Comparison of ENCODE assay signal across 7 cellular contexts in the genomic region with DNA sequence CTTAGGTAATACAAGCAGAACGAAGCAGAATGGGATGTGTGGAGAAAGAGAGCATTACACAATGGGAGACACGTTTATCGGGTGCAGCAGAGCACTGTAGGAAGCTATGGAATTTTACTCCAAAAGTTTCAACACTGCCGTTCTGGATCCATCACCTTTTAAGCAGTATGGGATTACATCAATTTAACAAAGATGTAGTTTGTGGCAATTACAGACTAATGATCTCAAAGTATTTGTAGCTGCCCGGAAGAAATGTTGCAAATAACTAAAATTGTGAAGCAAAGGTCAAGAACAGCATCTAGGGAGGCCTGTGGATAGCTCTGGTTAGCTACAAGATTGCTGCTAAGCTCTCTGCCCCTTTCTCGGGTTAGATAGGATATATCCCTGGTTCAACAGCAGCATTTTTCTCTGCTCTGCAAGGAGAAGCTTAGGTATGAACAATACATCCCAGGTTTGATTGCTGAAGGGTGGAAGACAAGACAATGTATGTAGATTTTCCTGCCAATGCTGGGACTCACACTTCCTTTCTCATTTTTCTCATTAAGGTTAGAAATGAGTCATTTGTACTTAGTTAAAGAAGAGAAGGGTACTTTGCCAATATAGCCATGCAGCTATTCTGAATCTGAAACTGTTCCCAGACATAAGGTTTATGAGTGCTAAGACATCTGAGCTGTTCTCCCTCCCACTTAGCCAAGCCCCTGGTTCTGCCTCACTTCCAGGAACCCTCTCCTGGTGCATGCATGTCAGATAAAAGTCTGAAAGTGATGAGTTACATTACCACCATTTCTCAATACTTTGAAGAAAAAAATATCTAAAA.
A peak's percentile ranks its signal among the peaks of the same experiment; 100 is the strongest.
DNase-seq lines count a peak whose midpoint lies in the region; ATAC-seq, FAIRE-seq and TF ChIP-seq lines count a peak whose summit lies in the region.

No MANE protein-coding gene starts in this region.

- H3K4me3 ChIP-seq in astrocyte of the cerebellum (ENCODE audit: low read depth, low read length) (no peak overlapping the region), kidney (ENCODE audit: low read length in 2 of 2) (no peak overlapping the region)

- no peak overlapping the region for H3K27ac Mint-ChIP-seq in progenitor cell of endocrine pancreas

- no peaks in the 10 kb centered on the region for H3K9me3 ChIP-seq in kidney (ENCODE audit: control insufficient read depth in 1 of 2, low read length in 2 of 2)

- H3K27ac ChIP-seq in kidney (ENCODE audit: low read depth in 2 of 2, low read length in 2 of 2), result no peak overlapping the region

- ATAC-seq in HG03060 (IDR thresholded peaks at IDR 0.05; ENCODE audit: low read depth, unreplicated experiment), result peak; percentile 63

- H3K9ac ChIP-seq in kidney (ENCODE audit: low read length in 2 of 2), result no peak overlapping the region

- peaks cover 6 to 11% of the 10 kb centered on the region in 2 donors for H3K4me1 ChIP-seq in kidney (ENCODE audit: control insufficient read depth in 1 of 2, insufficient read depth in 1 of 2, low read depth in 1 of 2, low read length in 2 of 2)

- intact Hi-C loops in kidney (cut with DNase I), result no loop called here

- TF ChIP-seq CTCF in astrocyte of the cerebellum (IDR thresholded peaks at IDR 0.05; ENCODE audit: low read depth, low read length, missing control alignments) (no peak), progenitor cell of endocrine pancreas (IDR thresholded peaks at IDR 0.05; ENCODE audit: unreplicated experiment) (no peak), kidney (IDR thresholded peaks at IDR 0.05; ENCODE audit: borderline replicate concordance, extremely low read depth, insufficient read depth) (no peak)

- H3K36me3 Mint-ChIP-seq in progenitor cell of endocrine pancreas (ENCODE audit: insufficient read depth), result no peaks in the 10 kb centered on the region

- no peak for DNase-seq in GM19239 (ENCODE audit: insufficient read length, low spot score)
- DNase-seq in astrocyte of the cerebellum (ENCODE audit: low read depth), result peak; percentile 90
- DNase-seq in stimulated activated CD4-positive, alpha-beta T cell treated with anti-CD3 and anti-CD28 coated beads, Interleukin-1b, Interleukin-23, amount 100 ng/mL, for 48 hours, result peak; percentile 84
- DNase-seq in NCI-H510A treated with DMSO at 0.1 percent for 48 hours (lab: John Stamatoyannopoulos, UW), result no peak
- DNase-seq in progenitor cell of endocrine pancreas (ENCODE audit: low spot score, unreplicated experiment), result no peak
- DNase-seq in kidney, result no peak

- in situ Hi-C loops in astrocyte of the cerebellum (cut with HindIII; ENCODE audit: low sequenced_read_pairs), result no loop called here

- H3K36me3 ChIP-seq in kidney (ENCODE audit: control insufficient read depth in 1 of 2, insufficient read depth in 2 of 2, low read length in 2 of 2), result no peaks in the 10 kb centered on the region

- no peak overlapping the region for H3K4me3 Mint-ChIP-seq in progenitor cell of endocrine pancreas (ENCODE audit: low read depth)

- H3K4me1 Mint-ChIP-seq in progenitor cell of endocrine pancreas (ENCODE audit: low read depth), result peaks cover 5% of the 10 kb centered on the region

- H3K27me3 Mint-ChIP-seq in progenitor cell of endocrine pancreas, result no peaks in the 10 kb centered on the region

- FAIRE-seq in GM19239 (lab: Jason Lieb, UNC) (peak; percentile 71), kidney (lab: Jason Lieb, UNC) (no peak)

- H3K9me3 Mint-ChIP-seq in progenitor cell of endocrine pancreas (ENCODE audit: low read depth), result no peaks in the 10 kb centered on the region

Comparison
In these comparisons a context has a peak if more than half of its experiments do, and no peak if none do; other contexts are left out.
1. DNase-seq: peak in astrocyte of the cerebellum (single experiment) and stimulated activated CD4-positive, alpha-beta T cell treated with anti-CD3 and anti-CD28 coated beads, Interleukin-1b, Interleukin-23, amount 100 ng/mL, for 48 hours (single experiment); none in GM19239 (single experiment), NCI-H510A treated with DMSO at 0.1 percent for 48 hours (single experiment), progenitor cell of endocrine pancreas (single experiment) and kidney (single experiment).